ENCODE assay signal across 9 cellular contexts in genomic region chr7:129989466-129989865, GRCh38. TPM values are rescaled to one million over a fixed set of nuclear protein-coding genes. Genes with fewer than 3 reads are reported as not detected.
DNase-seq lines count a peak whose midpoint lies in the region; ATAC-seq, FAIRE-seq and TF ChIP-seq lines count a peak whose summit lies in the region.
"Had no signal": no experiment of that assay in that cellular context is flagged by ENCODE, and none has a peak within 500 bp of the region (broad histone marks: within the 10 kb centered on the region; RNA-seq: fewer than 3 reads in every experiment).

No MANE protein-coding gene starts in this region.

- H3K4me3 ChIP-seq in GM12878 (no peak overlapping the region), kidney (ENCODE audit: low read length in 2 of 2) (no peak overlapping the region)

- H3K4me1 ChIP-seq in GM12878 (ENCODE audit: control insufficient read depth, insufficient read depth, low read length) (peaks cover 14% of the 10 kb centered on the region), kidney (ENCODE audit: control insufficient read depth in 1 of 2, insufficient read depth in 1 of 2, low read depth in 1 of 2, low read length in 2 of 2) (no peaks in the 10 kb centered on the region)

- RAD21 ChIA-PET in GM12878 (lab: Charles Lee; ENCODE audit: unreplicated experiment), result interaction anchor here (1.8 kb wide), 1 partner anchor 20 kb away, joined by 8 read pairs; no protein-coding TSS in a partner anchor

- in situ Hi-C loops in GM12878 (cut with MboI), result no loop called here

- H3K4me2 ChIP-seq in GM12878 (ENCODE audit: control insufficient read depth, insufficient read depth), result peak overlapping the region; percentile 42; the same call in 1 of the 2 replicates

- H3K9ac ChIP-seq in GM12878 (ENCODE audit: control insufficient read depth, insufficient read depth, low read length) (no peak overlapping the region), kidney (ENCODE audit: low read length in 2 of 2) (no peak overlapping the region)

- no peak for TF ChIP-seq EP300 in GM12878 (IDR thresholded peaks at IDR 0.05; ENCODE audit: borderline replicate concordance in 1 of 2, control insufficient read depth in 1 of 2, low read depth in 2 of 2, low read length in 2 of 2)

- FAIRE-seq in GM12878 (lab: Jason Lieb, UNC), result no peak
- no peak for FAIRE-seq in kidney (lab: Jason Lieb, UNC)

- peak; percentile 51 for DNase-seq in GM20000 (ENCODE audit: low spot score)
- DNase-seq in SW480 (ENCODE audit: low spot score), result peak; percentile 58
- DNase-seq in GM12878 (ENCODE audit: low read depth, low spot score), result peak; percentile 53
- DNase-seq in stimulated activated CD4-positive, alpha-beta T cell treated with anti-CD3 and anti-CD28 coated beads, TNF-alpha, amount 100 ng/mL, for 48 hours (ENCODE audit: low read depth in 3 of 3), result peak; percentile 15 to 50 (median 43)
- no peak for DNase-seq in AG08395 (ENCODE audit: low spot score)
- DNase-seq in kidney, result no peak
- DNase-seq: EL had no signal

- 2% methylated on average over 4 of the region's 4 CpGs for WGBS in GM12878 (ENCODE audit: insufficient coverage, insufficient replicate concordance, low lambda C conversion rate, missing lambda C conversion rate)

- H3K27ac ChIP-seq in GM12878 (ENCODE audit: control insufficient read depth, insufficient read depth), result no peak overlapping the region
- H3K27ac ChIP-seq in kidney (ENCODE audit: low read depth in 2 of 2, low read length in 2 of 2), result no peak overlapping the region

- ATAC-seq in GM12878 (peak; percentile 94), GM21825 (IDR thresholded peaks at IDR 0.05; ENCODE audit: unreplicated experiment) (no peak), GM21737 (IDR thresholded peaks at IDR 0.05; ENCODE audit: unreplicated experiment) (no peak)

- no peaks in the 10 kb centered on the region for H3K9me3 ChIP-seq in GM12878 (replicated peaks; ENCODE audit: control insufficient read depth, insufficient read depth, low read length)
- H3K9me3 ChIP-seq in kidney (ENCODE audit: control insufficient read depth in 1 of 2, low read length in 2 of 2), result no peaks in the 10 kb centered on the region

- H3K27me3 ChIP-seq in GM12878 (replicated peaks in 1 of 2; ENCODE audit: control insufficient read depth in 2 of 2, insufficient read depth in 2 of 2, low read length in 1 of 2), result no peaks in the 10 kb centered on the region

- TF ChIP-seq RAD21 in GM12878 (IDR thresholded peaks at IDR 0.05; ENCODE audit: insufficient read depth, low read depth, low read length), result no peak

- H2AFZ ChIP-seq in GM12878 (ENCODE audit: control insufficient read depth, low read depth, low read length), result peak overlapping the region; percentile 23

- H3K36me3 ChIP-seq in GM12878 (ENCODE audit: control insufficient read depth in 2 of 2, insufficient read depth in 2 of 2, low read length in 1 of 2) (no peaks in the 10 kb centered on the region), kidney (ENCODE audit: control insufficient read depth in 1 of 2, insufficient read depth in 2 of 2, low read length in 2 of 2) (no peaks in the 10 kb centered on the region)

- no peak for TF ChIP-seq CTCF in GM20000 (IDR thresholded peaks at IDR 0.05; ENCODE audit: extremely low read depth, missing control alignments)
- TF ChIP-seq CTCF in GM12878 (IDR thresholded peaks at IDR 0.05 in 2 of 3, conservative IDR thresholded peaks at IDR 0.05 in 1 of 3; ENCODE audit: control insufficient read depth in 2 of 3, extremely low read depth in 1 of 3, insufficient read depth in 1 of 3, low read depth in 3 of 3, low read length in 3 of 3), result no peak
- TF ChIP-seq CTCF in kidney (IDR thresholded peaks at IDR 0.05; ENCODE audit: borderline replicate concordance, extremely low read depth, insufficient read depth), result no peak

- H3K79me2 ChIP-seq in GM12878 (ENCODE audit: control insufficient read depth, insufficient read depth, low read length), result no peaks in the 10 kb centered on the region

- POLR2A ChIA-PET in GM12878 (lab: Charles Lee), result no interaction called here

- TF ChIP-seq POLR2A in GM12878 (IDR thresholded peaks at IDR 0.05; ENCODE audit: low read depth, low read length), result no peak

- SMC1A ChIA-PET in GM12878 (lab: Charles Lee; ENCODE audit: uncharacterized antibody, unreplicated experiment), result no interaction called here

- no peaks in the 10 kb centered on the region for H4K20me1 ChIP-seq in GM12878 (ENCODE audit: control insufficient read depth, insufficient read depth)

- intact Hi-C loops in GM12878 (cut with micrococcal nuclease; ENCODE audit: unreplicated experiment) (no loop called here), kidney (cut with DNase I) (no loop called here)

- no TSS peak for BruUV-seq in GM12878 (replicated peaks; lab: Mats Ljungman, UMichigan)

- CTCF ChIA-PET in GM12878 (lab: Yijun Ruan, JAX), result no interaction called here

TF ChIP-seq in GM12878, 131 proteins besides CTCF, POLR2A, EP300 and RAD21 (continues in another document):
- TF ChIP-seq MXI1 (IDR thresholded peaks at IDR 0.05; ENCODE audit: low read depth, low read length) (no peak), FOS (IDR thresholded peaks at IDR 0.05; ENCODE audit: borderline replicate concordance, extremely low read depth, insufficient read length) (no peak), ZNF24 (IDR thresholded peaks at IDR 0.05) (peak; percentile 83), ZNF274 (IDR thresholded peaks at IDR 0.05; ENCODE audit: insufficient read depth, insufficient read length) (no peak), KDM1A (IDR thresholded peaks at IDR 0.05; ENCODE audit: borderline replicate concordance) (no peak), TCF7 (IDR thresholded peaks at IDR 0.05; ENCODE audit: borderline replicate concordance) (peak; percentile 91), FOXM1 (IDR thresholded peaks at IDR 0.05; ENCODE audit: low read depth, low read length) (no peak), KLF5 (IDR thresholded peaks at IDR 0.05; ENCODE audit: partially characterized antibody) (no peak), HSF1 (IDR thresholded peaks at IDR 0.05; ENCODE audit: low read depth, low read length) (no peak), MTA2 (IDR thresholded peaks at IDR 0.05; ENCODE audit: low read depth) (peak; percentile 81), NFIC (IDR thresholded peaks at IDR 0.05; ENCODE audit: low read depth, low read length) (no peak), GATAD2B (conservative IDR thresholded peaks at IDR 0.05; ENCODE audit: low read depth) (no peak), PAX8 (IDR thresholded peaks at IDR 0.05) (no peak), FOXK2 (IDR thresholded peaks at IDR 0.05) (no peak), ZNF207 (IDR thresholded peaks at IDR 0.05; ENCODE audit: borderline replicate concordance) (no peak)
- TF ChIP-seq, protein P1, sequence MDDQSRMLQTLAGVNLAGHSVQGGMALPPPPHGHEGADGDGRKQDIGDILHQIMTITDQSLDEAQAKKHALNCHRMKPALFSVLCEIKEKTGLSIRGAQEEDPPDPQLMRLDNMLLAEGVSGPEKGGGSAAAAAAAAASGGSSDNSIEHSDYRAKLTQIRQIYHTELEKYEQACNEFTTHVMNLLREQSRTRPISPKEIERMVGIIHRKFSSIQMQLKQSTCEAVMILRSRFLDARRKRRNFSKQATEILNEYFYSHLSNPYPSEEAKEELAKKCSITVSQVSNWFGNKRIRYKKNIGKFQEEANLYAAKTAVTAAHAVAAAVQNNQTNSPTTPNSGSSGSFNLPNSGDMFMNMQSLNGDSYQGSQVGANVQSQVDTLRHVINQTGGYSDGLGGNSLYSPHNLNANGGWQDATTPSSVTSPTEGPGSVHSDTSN (IDR thresholded peaks at IDR 0.05; ENCODE audit: insufficient replicate concordance, low read depth, low read length), result peak; percentile 51
- TF ChIP-seq, protein P2, sequence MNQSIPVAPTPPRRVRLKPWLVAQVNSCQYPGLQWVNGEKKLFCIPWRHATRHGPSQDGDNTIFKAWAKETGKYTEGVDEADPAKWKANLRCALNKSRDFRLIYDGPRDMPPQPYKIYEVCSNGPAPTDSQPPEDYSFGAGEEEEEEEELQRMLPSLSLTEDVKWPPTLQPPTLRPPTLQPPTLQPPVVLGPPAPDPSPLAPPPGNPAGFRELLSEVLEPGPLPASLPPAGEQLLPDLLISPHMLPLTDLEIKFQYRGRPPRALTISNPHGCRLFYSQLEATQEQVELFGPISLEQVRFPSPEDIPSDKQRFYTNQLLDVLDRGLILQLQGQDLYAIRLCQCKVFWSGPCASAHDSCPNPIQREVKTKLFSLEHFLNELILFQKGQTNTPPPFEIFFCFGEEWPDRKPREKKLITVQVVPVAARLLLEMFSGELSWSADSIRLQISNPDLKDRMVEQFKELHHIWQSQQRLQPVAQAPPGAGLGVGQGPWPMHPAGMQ (IDR thresholded peaks at IDR 0.05; ENCODE audit: borderline replicate concordance), result no peak

RNA-seq across cellular contexts. Expression of gene UBE2H, which starts 36.7 kb away (rescaled TPM):
- 127 and 133 TPM in 2 replicates for total RNA-seq in GM12878 (2013; cell fraction: nucleolus; rRNA removed)
- total RNA-seq in GM12878 (2014; rRNA removed) (21.0 and 21.8 TPM in 2 replicates), GM12878 (2014; rRNA removed; fragmentation: Illumina TruSeq; extraction: Trizol) (30.6 and 35.6 TPM in 2 replicates), GM12878 (2021) (40.7 and 43.4 TPM in 2 replicates), kidney (107 TPM)
- polyA plus RNA-seq in GM12878 (2011; ENCODE audit: low read depth), result 28.7 TPM
- polyA plus RNA-seq in GM12878 (2011; rRNA removed) (75.5 and 127 TPM in 2 replicates), GM12878 (2014; fragmentation: Illumina TruSeq; extraction: Trizol) (49.8 and 80.4 TPM in 2 replicates), GM12878 (2014; fragmentation: Nextera tagmentation; extraction: Ambion mirVana) (10 to 100 TPM; 15.6 to 16.8 TPM), GM12878 (2014; rRNA removed) (25.1 and 29.9 TPM in 2 replicates), GM12878 (2016; fragmentation: Nextera tagmentation; extraction: Ambion mirVana) (10 to 100 TPM; 28.4 to 38.7 TPM), kidney (ENCODE audit: insufficient read depth, low read depth, low replicate concordance) (40.6 TPM)
- 26.5 and 36.9 TPM in 2 replicates for polyA plus RNA-seq in GM12878 (2011; cell fraction: cytosol; rRNA removed)
- 24.6 and 30.6 TPM in 2 replicates for polyA plus RNA-seq in GM12878 (2011; cell fraction: nucleus; rRNA removed)
- 37.4 and 38.8 TPM in 2 replicates for polyA plus RNA-seq in GM12878 (2012)
- polyA minus RNA-seq in GM12878 (2011; rRNA and poly(A)+ RNA removed), result 38.4 and 53.8 TPM in 2 replicates
- 16.2 and 27.7 TPM in 2 replicates for polyA minus RNA-seq in GM12878 (2011; cell fraction: cytosol; rRNA and poly(A)+ RNA removed)
- polyA minus RNA-seq in GM12878 (2011; cell fraction: nucleus; rRNA and poly(A)+ RNA removed), result 19.1 and 37.6 TPM in 2 replicates

Comparison
In these comparisons a context has a peak if more than half of its experiments do, and no peak if none do; other contexts are left out.
1. DNase-seq: peak in GM20000 (single experiment), SW480 (single experiment), GM12878 (single experiment) and stimulated activated CD4-positive, alpha-beta T cell treated with anti-CD3 and anti-CD28 coated beads, TNF-alpha, amount 100 ng/mL, for 48 hours (3 of 3); none in AG08395 (single experiment) and kidney (single experiment).